In genomic region chr7:66114743-66115727, GRCh38 we compare ENCODE assay signal across 8 cellular contexts. TPM values are rescaled to one million over a fixed set of nuclear protein-coding genes. Genes with fewer than 3 reads are reported as not detected.
DNase-seq lines count a peak whose midpoint lies in the region; ATAC-seq and TF ChIP-seq lines count a peak whose summit lies in the region.

Gene CRCP, plus strand, starts transcription at chr7:66114847. Its CDS starts 116 bp downstream, at chr7:66114963.

- TF ChIP-seq CTCF in OCI-LY1 (IDR thresholded peaks at IDR 0.05; ENCODE audit: low read length) = peak; percentile 51; the same call in 1 of the 2 replicates

- peaks cover 32% of the 10 kb centered on the region; the same call in 1 of the 2 replicates for H3K36me3 ChIP-seq in OCI-LY1 (ENCODE audit: insufficient read depth, low read length)

- peaks cover 53% of the 10 kb centered on the region for H3K4me1 ChIP-seq in OCI-LY1 (ENCODE audit: insufficient read depth, low read length, severe bottlenecking)

- H3K4me3 ChIP-seq in OCI-LY1 (ENCODE audit: low read depth, low read length, poor library complexity, severe bottlenecking) = peak within 1 kb of the TSS; percentile 72

- DNase-seq in DMS 273 treated with DMSO at 0.1 percent for 48 hours (lab: John Stamatoyannopoulos, UW) (peak; percentile 76), HT1080 (ENCODE audit: low read depth) (peak; percentile 82), activated T-cell treated with anti-CD3 and anti-CD28 coated beads for 1 hour (ENCODE audit: low read depth) (peak; percentile 73), epithelial cell of prostate (ENCODE audit: low read depth, low spot score) (no peak), mucosa of gallbladder (ENCODE audit: low spot score) (peak; percentile 75)
- DNase-seq in stimulated activated CD8-positive, alpha-beta memory T cell treated with anti-CD3 and anti-CD28 coated beads, Interleukin-4, amount 100 ng/mL, for 4 hours (ENCODE audit: low read depth in 2 of 2, low spot score in 1 of 2) = peak; percentile 59 to 69

- no peaks in the 10 kb centered on the region for H3K27me3 ChIP-seq in OCI-LY1 (ENCODE audit: insufficient read depth, low read length)

- peak within 1 kb of the TSS; percentile 90 for H3K27ac ChIP-seq in OCI-LY1 (ENCODE audit: low read depth, low read length, poor library complexity, severe bottlenecking)
- H3K27ac ChIP-seq in epithelial cell of prostate = peak within 1 kb of the TSS; percentile 81

- no peaks in the 10 kb centered on the region for H3F3A ChIP-seq in OCI-LY1 (ENCODE audit: insufficient read depth, low read length)

- peak within 1 kb of the TSS; percentile 87 for H3K9ac ChIP-seq in OCI-LY1 (ENCODE audit: low read length)

- no peak within 1 kb of the TSS for H2AFZ ChIP-seq in OCI-LY1 (ENCODE audit: low read length)

- peaks cover 50% of the 10 kb centered on the region for H3K79me2 ChIP-seq in OCI-LY1 (ENCODE audit: insufficient read depth, low read length)

- peak within 1 kb of the TSS; percentile 77 for H3K4me2 ChIP-seq in OCI-LY1 (ENCODE audit: low read length)

- H3K9me3 ChIP-seq in OCI-LY1 (ENCODE audit: low read length) = no peaks in the 10 kb centered on the region

- peak; percentile 91 for ATAC-seq in GM21367 (IDR thresholded peaks at IDR 0.05; ENCODE audit: unreplicated experiment)

- H3K9me2 ChIP-seq in OCI-LY1 (ENCODE audit: low read depth, low read length) = no peaks in the 10 kb centered on the region

- H4K20me1 ChIP-seq in OCI-LY1 (ENCODE audit: insufficient read depth, low read length) = no peaks in the 10 kb centered on the region

RNA-seq across cellular contexts. Expression of gene CRCP, which starts in this region (rescaled TPM):
- 24.7 and 30.6 TPM in 2 replicates for total RNA-seq in HT1080 (2014; rRNA removed; shearing (Covaris generic))
- polyA plus RNA-seq in HT1080 (2015; cell fraction: cytosol; rRNA removed) = 21.4 and 21.7 TPM in 2 replicates
- polyA plus RNA-seq in HT1080 (2015; cell fraction: nucleus; rRNA removed) = 21.2 and 22.6 TPM in 2 replicates
- 30.4 TPM for total RNA-seq in mucosa of gallbladder
